1 cellular context compared by ENCODE assay signal in genomic region chr1:27941671-27942540, GRCh38.
A peak's percentile ranks its signal among the peaks of the same experiment; 100 is the strongest.
TF ChIP-seq lines count a peak whose summit lies in the region.

No MANE protein-coding gene starts in this region.

TF ChIP-seq in HEK293, 187 proteins besides CTCF, POLR2A, EP300 and RAD21:
- TF ChIP-seq EGR2 (tag by site-specific recombination; IDR thresholded peaks at IDR 0.05; ENCODE audit: low read depth) (peak; percentile 39; the same call in 1 of the 2 replicates), ZNF350 (tag by site-specific recombination; IDR thresholded peaks at IDR 0.05) (no peak), ZNF449 (tag by site-specific recombination; IDR thresholded peaks at IDR 0.05) (0 out of 2 replicates have a peak, but pooled peaks have one; percentile 16), ZIC2 (tag by site-specific recombination; IDR thresholded peaks at IDR 0.05) (no peak), ZSCAN4 (tag by site-specific recombination; IDR thresholded peaks at IDR 0.05) (peak; percentile 91)
TF ChIP-seq in HEK293: peak in this region for 3.
